ENCODE assay signal across 9 cellular contexts in the genomic region with DNA sequence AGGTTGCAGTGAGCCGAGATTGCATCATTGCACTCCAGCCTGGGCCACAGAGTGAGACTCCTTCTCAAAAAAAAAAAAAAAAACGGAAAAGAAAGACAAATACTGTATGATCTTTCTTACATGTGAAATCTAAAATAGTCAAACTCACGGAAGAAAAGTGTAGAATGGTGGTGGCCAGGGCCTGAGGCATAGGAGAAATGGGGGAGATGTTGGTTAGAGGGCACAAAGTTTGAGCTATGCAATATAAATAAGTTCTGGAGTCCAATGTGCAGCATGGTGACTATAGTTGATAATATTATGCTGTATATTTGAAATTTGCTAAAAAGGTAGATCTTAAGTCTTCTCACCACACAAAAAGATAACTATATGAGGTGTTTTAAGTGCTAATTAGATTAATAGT. TPM values are rescaled to one million over a fixed set of nuclear protein-coding genes. Genes with fewer than 3 reads are reported as not detected.
"Had no signal": no experiment of that assay in that cellular context is flagged by ENCODE, and none has a peak within 500 bp of the region (broad histone marks: within the 10 kb centered on the region; RNA-seq: fewer than 3 reads in every experiment).

No MANE protein-coding gene starts in this region.

- H3K4me3 ChIP-seq: GM23338 had no signal

- DNase-seq: H9, HCEC 1CT, KBM-7 had no signal

- H3K36me3 Mint-ChIP-seq: IgD-negative memory B cell had no signal

- FAIRE-seq: H1, H54, HTR-8/SVneo had no signal

- H3K4me3 Mint-ChIP-seq: GM23338, H9, IgD-negative memory B cell had no signal

- H3K4me2 ChIP-seq: GM23338 had no signal

- H3K4me1 Mint-ChIP-seq: IgD-negative memory B cell had no signal

- H3K27ac Mint-ChIP-seq: GM23338, H9, IgD-negative memory B cell had no signal

- ATAC-seq: GM23338 had no signal

RNA-seq across cellular contexts. Expression of a gene that starts 1.3 kb away (rescaled TPM):
- total RNA-seq: GM23338, H1, H9, HT-29 had no signal
- polyA plus RNA-seq: GM23338, H1, IgD-negative memory B cell had no signal

RNA-seq across cellular contexts. Expression of a gene that starts 20.6 kb away (rescaled TPM):
- total RNA-seq: GM23338, H1, H9, HT-29 had no signal
- polyA plus RNA-seq: GM23338, H1, IgD-negative memory B cell had no signal

RNA-seq across cellular contexts. Expression of a gene that starts 29.1 kb away (rescaled TPM):
- total RNA-seq: GM23338, H1, H9, HT-29 had no signal
- polyA plus RNA-seq: GM23338, H1, IgD-negative memory B cell had no signal
